19 cellular contexts compared by ENCODE assay signal in the genomic region with DNA sequence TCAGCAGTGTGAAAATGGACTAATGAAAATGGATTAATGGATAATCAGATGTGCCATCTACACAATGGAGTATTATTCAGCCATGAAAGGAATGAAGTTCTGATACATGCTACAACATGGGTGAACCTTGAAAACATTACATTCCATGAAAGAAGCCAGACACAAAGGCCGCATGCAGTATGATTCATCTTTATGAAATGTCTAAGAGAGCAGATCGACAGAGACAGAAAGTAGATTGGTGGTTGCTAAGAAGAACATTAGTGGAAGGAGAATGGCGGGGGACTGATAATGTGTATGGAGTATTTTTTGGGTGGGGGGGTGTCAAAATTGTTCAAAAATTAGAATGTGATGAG. TPM values are rescaled to one million over a fixed set of nuclear protein-coding genes. Genes with fewer than 3 reads are reported as not detected.
A peak's percentile ranks its signal among the peaks of the same experiment; 100 is the strongest.
DNase-seq lines count a peak whose midpoint lies in the region; ATAC-seq, FAIRE-seq and TF ChIP-seq lines count a peak whose summit lies in the region.
"Had no signal": no experiment of that assay in that cellular context is flagged by ENCODE, and none has a peak within 500 bp of the region (broad histone marks: within the 10 kb centered on the region; RNA-seq: fewer than 3 reads in every experiment).

No MANE protein-coding gene starts in this region.

- no peak for TF ChIP-seq CTCF in mammary epithelial cell (conservative IDR thresholded peaks at IDR 0.05 in 1 of 2, IDR thresholded peaks at IDR 0.05 in 1 of 2; ENCODE audit: extremely low read depth in 1 of 2, insufficient read depth in 1 of 2, low read depth in 1 of 2, low read length in 2 of 2)
- TF ChIP-seq CTCF in keratinocyte (optimal IDR thresholded peaks at IDR 0.05 in 1 of 3, IDR thresholded peaks at IDR 0.05 in 1 of 3, conservative IDR thresholded peaks at IDR 0.05 in 1 of 3; ENCODE audit: extremely low read depth in 1 of 3, insufficient read depth in 2 of 3, low read length in 3 of 3) = no peak
- TF ChIP-seq CTCF in thyroid gland (IDR thresholded peaks at IDR 0.05) = no peak

- no peak for TF ChIP-seq POLR2A in thyroid gland (IDR thresholded peaks at IDR 0.05)

- peak overlapping the region; percentile 32 for H3K27ac Mint-ChIP-seq in activated naive CD8-positive, alpha-beta T cell treated with anti-CD3 and anti-CD28 coated beads, Interleukin-2, amount 50 U/mL, for 24 hours
- no peak overlapping the region for H3K27ac Mint-ChIP-seq in activated naive CD8-positive, alpha-beta T cell treated with anti-CD3 and anti-CD28 coated beads for 36 hours
- H3K27ac Mint-ChIP-seq: activated CD8-positive, alpha-beta memory T cell treated with anti-CD3 and anti-CD28 coated beads, Interleukin-2, amount 10 ng/mL, durations not matched to agents 7 days and 5 days had no signal

- H3K27me3 ChIP-seq in mammary epithelial cell (ENCODE audit: insufficient read depth, low read length) = no peaks in the 10 kb centered on the region
- no peaks in the 10 kb centered on the region for H3K27me3 ChIP-seq in keratinocyte (ENCODE audit: control insufficient read depth, extremely low read depth, insufficient read depth, low read length)
- H3K27me3 ChIP-seq in thyroid gland = no peaks in the 10 kb centered on the region

- H3K4me3 ChIP-seq in mammary epithelial cell (replicated peaks in 1 of 3; ENCODE audit: insufficient read depth in 1 of 3, low read depth in 2 of 3, low read length in 3 of 3) (no peak overlapping the region), keratinocyte (ENCODE audit: control insufficient read depth in 2 of 3, extremely low read depth in 1 of 3, insufficient read depth in 2 of 3, low read depth in 1 of 3, low read length in 3 of 3) (no peak overlapping the region), thyroid gland (replicated peaks in 1 of 3) (no peak overlapping the region)
- H3K4me3 ChIP-seq: thoracic aorta had no signal

- H3K27me3 Mint-ChIP-seq in activated naive CD8-positive, alpha-beta T cell treated with anti-CD3 and anti-CD28 coated beads, Interleukin-2, amount 50 U/mL, for 24 hours = no peaks in the 10 kb centered on the region
- H3K27me3 Mint-ChIP-seq in activated naive CD8-positive, alpha-beta T cell treated with anti-CD3 and anti-CD28 coated beads for 36 hours = no peaks in the 10 kb centered on the region
- H3K27me3 Mint-ChIP-seq: activated CD8-positive, alpha-beta memory T cell treated with anti-CD3 and anti-CD28 coated beads, Interleukin-2, amount 10 ng/mL, durations not matched to agents 7 days and 5 days; naive B cell had no signal

- H3K36me3 Mint-ChIP-seq in activated naive CD8-positive, alpha-beta T cell treated with anti-CD3 and anti-CD28 coated beads, Interleukin-2, amount 50 U/mL, for 24 hours (ENCODE audit: low read depth) = peaks cover 63% of the 10 kb centered on the region
- H3K36me3 Mint-ChIP-seq in activated naive CD8-positive, alpha-beta T cell treated with anti-CD3 and anti-CD28 coated beads for 36 hours = peaks cover 52% of the 10 kb centered on the region

- intact Hi-C loops in mammary epithelial cell (cut with micrococcal nuclease) (no loop called here), thyroid gland (cut with DNase I) (no loop called here)

- no peak overlapping the region for H3K4me3 Mint-ChIP-seq in activated naive CD8-positive, alpha-beta T cell treated with anti-CD3 and anti-CD28 coated beads, Interleukin-2, amount 50 U/mL, for 24 hours
- no peak overlapping the region for H3K4me3 Mint-ChIP-seq in activated naive CD8-positive, alpha-beta T cell treated with anti-CD3 and anti-CD28 coated beads for 36 hours
- H3K4me3 Mint-ChIP-seq: activated CD8-positive, alpha-beta memory T cell treated with anti-CD3 and anti-CD28 coated beads, Interleukin-2, amount 10 ng/mL, durations not matched to agents 7 days and 5 days; naive B cell had no signal

- in situ Hi-C loops in mammary epithelial cell (cut with MboI; ENCODE audit: low sequenced_read_pairs in 2 of 2) = no loop called here

- no peaks in the 10 kb centered on the region for H3K79me2 ChIP-seq in mammary epithelial cell (ENCODE audit: insufficient read depth, low read length)
- no peaks in the 10 kb centered on the region for H3K79me2 ChIP-seq in keratinocyte (ENCODE audit: control insufficient read depth, insufficient read depth, low read length)

- H2AFZ ChIP-seq in mammary epithelial cell (ENCODE audit: low read depth, low read length) = no peak overlapping the region
- no peak overlapping the region for H2AFZ ChIP-seq in keratinocyte (ENCODE audit: control insufficient read depth, low read length)

- H3K9me1 ChIP-seq in keratinocyte (ENCODE audit: control insufficient read depth, extremely low read depth, insufficient read depth, low read length) = no peaks in the 10 kb centered on the region

- H3K4me2 ChIP-seq in mammary epithelial cell (ENCODE audit: insufficient read depth, low read depth, low read length) = no peak overlapping the region
- H3K4me2 ChIP-seq in keratinocyte (ENCODE audit: control insufficient read depth, extremely low read depth, insufficient read depth, low read depth, low read length) = no peak overlapping the region
- H3K4me2 ChIP-seq: SK-N-SH had no signal

- BruUV-seq in mammary epithelial cell (replicated peaks; lab: Mats Ljungman, UMichigan) = no TSS peak

- H4K20me1 ChIP-seq in mammary epithelial cell (ENCODE audit: insufficient read depth, low read length) (no peaks in the 10 kb centered on the region), keratinocyte (ENCODE audit: control insufficient read depth, extremely low read depth, insufficient read depth, low read length) (no peaks in the 10 kb centered on the region)

- no peaks in the 10 kb centered on the region for H3K9me3 ChIP-seq in mammary epithelial cell (replicated peaks; ENCODE audit: insufficient read depth, low read length)
- H3K9me3 ChIP-seq in keratinocyte (ENCODE audit: control insufficient read depth, low read depth, low read length) = no peaks in the 10 kb centered on the region
- no peaks in the 10 kb centered on the region for H3K9me3 ChIP-seq in thyroid gland
- H3K9me3 ChIP-seq: SK-N-SH, thoracic aorta had no signal

- dilution Hi-C loops in mammary epithelial cell (cut with HindIII; ENCODE audit: low sequenced_read_pairs) (no loop called here), keratinocyte (cut with MboI; ENCODE audit: extremely low pct_ligation_motif_present, low sequenced_read_pairs) (no loop called here)

- H3K27ac ChIP-seq in mammary epithelial cell (ENCODE audit: insufficient read depth, low read depth, low read length) (no peak overlapping the region), keratinocyte (ENCODE audit: control insufficient read depth, insufficient read depth, low read length) (no peak overlapping the region), thyroid gland (peak overlapping the region; percentile 92 to 99 (median 92))
- H3K27ac ChIP-seq: thoracic aorta had no signal

- peaks cover 3% of the 10 kb centered on the region for H3K36me3 ChIP-seq in mammary epithelial cell (ENCODE audit: insufficient read depth, low read length)
- peaks cover 0 to 26% of the 10 kb centered on the region in 2 experiments for H3K36me3 ChIP-seq in keratinocyte (ENCODE audit: control insufficient read depth in 2 of 2, extremely low read depth in 1 of 2, insufficient read depth in 2 of 2, low read length in 2 of 2)
- no peaks in the 10 kb centered on the region for H3K36me3 ChIP-seq in thyroid gland
- H3K36me3 ChIP-seq: thoracic aorta had no signal

- no peak for ATAC-seq in activated naive CD8-positive, alpha-beta T cell treated with anti-CD3 and anti-CD28 coated beads, Interleukin-2, amount 50 U/mL, for 24 hours
- no peak for ATAC-seq in HG03378 (IDR thresholded peaks at IDR 0.05; ENCODE audit: unreplicated experiment)
- ATAC-seq: activated CD8-positive, alpha-beta memory T cell treated with anti-CD3 and anti-CD28 coated beads, Interleukin-2, amount 10 ng/mL, durations not matched to agents 7 days and 5 days had no signal

- CTCF ChIA-PET in mammary epithelial cell (lab: Charles Lee; ENCODE audit: low non-redundant PET) = no interaction called here

- peaks cover 7% of the 10 kb centered on the region for H3K4me1 ChIP-seq in mammary epithelial cell (ENCODE audit: insufficient read depth, low read length)
- peaks cover 15% of the 10 kb centered on the region for H3K4me1 ChIP-seq in keratinocyte (ENCODE audit: control insufficient read depth, extremely low read depth, insufficient read depth, low read length)
- H3K4me1 ChIP-seq in thyroid gland = peaks cover 59 to 78% of the 10 kb centered on the region in 2 donors

- no peak for DNase-seq in activated naive CD8-positive, alpha-beta T cell treated with anti-CD3 and anti-CD28 coated beads, Interleukin-2, amount 50 U/mL, for 24 hours
- DNase-seq in activated naive CD8-positive, alpha-beta T cell treated with anti-CD3 and anti-CD28 coated beads for 36 hours = no peak
- DNase-seq in mammary epithelial cell (peak; percentile 8), keratinocyte (ENCODE audit: low read depth, low spot score) (peak; percentile 40), thyroid gland (no peak), hypothalamus (lab: John Stamatoyannopoulos, UW) (no peak), HUDEP-2 (lab: John Stamatoyannopoulos, UW; ENCODE audit: unreplicated experiment in 76 of 76) (no peak)
- DNase-seq: activated CD8-positive, alpha-beta memory T cell treated with anti-CD3 and anti-CD28 coated beads, Interleukin-2, amount 10 ng/mL, durations not matched to agents 7 days and 5 days; amygdala; naive B cell; NCI-H1417; NCI-H774; SK-N-SH; stimulated activated CD4-positive, alpha-beta T cell treated with anti-CD3 and anti-CD28 coated beads, Interleukin-12 subunit alpha, Interleukin-12 subunit beta, amount 100 ng/mL, for 4 hours had no signal

- H3K9ac ChIP-seq in mammary epithelial cell (ENCODE audit: insufficient read depth, low read length) (no peak overlapping the region), keratinocyte (ENCODE audit: control insufficient read depth, extremely low read depth, insufficient read depth, low read length) (no peak overlapping the region)
- H3K9ac ChIP-seq: SK-N-SH had no signal

- 77% methylated on average over 3 of the region's 3 CpGs for WGBS in mammary epithelial cell (ENCODE audit: low coverage, missing lambda C conversion rate)
- 96 to 97% methylated on average over 3 of the region's 3 CpGs for WGBS in thyroid gland, 2 donors

- H3K4me1 Mint-ChIP-seq in activated naive CD8-positive, alpha-beta T cell treated with anti-CD3 and anti-CD28 coated beads, Interleukin-2, amount 50 U/mL, for 24 hours = peaks cover 16% of the 10 kb centered on the region
- peaks cover 2% of the 10 kb centered on the region for H3K4me1 Mint-ChIP-seq in activated naive CD8-positive, alpha-beta T cell treated with anti-CD3 and anti-CD28 coated beads for 36 hours
- H3K4me1 Mint-ChIP-seq: activated CD8-positive, alpha-beta memory T cell treated with anti-CD3 and anti-CD28 coated beads, Interleukin-2, amount 10 ng/mL, durations not matched to agents 7 days and 5 days; naive B cell had no signal

- FAIRE-seq in keratinocyte (lab: Jason Lieb, UNC) = peak; percentile 48
- FAIRE-seq: A204.1, colon, GM12892 had no signal

- peaks cover 10% of the 10 kb centered on the region for H3K9me3 Mint-ChIP-seq in activated naive CD8-positive, alpha-beta T cell treated with anti-CD3 and anti-CD28 coated beads, Interleukin-2, amount 50 U/mL, for 24 hours
- H3K9me3 Mint-ChIP-seq in activated naive CD8-positive, alpha-beta T cell treated with anti-CD3 and anti-CD28 coated beads for 36 hours = peaks cover 4% of the 10 kb centered on the region

RNA-seq across cellular contexts. Expression of gene PRKAB1, which starts 47.3 kb away (rescaled TPM):
- 10 to 100 TPM; 26.1 to 26.5 TPM for total RNA-seq in activated naive CD8-positive, alpha-beta T cell treated with anti-CD3 and anti-CD28 coated beads for 36 hours
- total RNA-seq in mammary epithelial cell (10 to 100 TPM; 21.8 to 33.4 TPM), thyroid gland (100 to 1,000 TPM in 1 of 4 donors, 10 to 100 TPM in 3; 22.5 to 197 (median 32.3) TPM)
- polyA plus RNA-seq in mammary epithelial cell (18.3 TPM), keratinocyte (19.9 to 26.6 TPM (median 22.0 TPM) in 3 replicates)
- polyA minus RNA-seq in mammary epithelial cell (31.1 TPM), keratinocyte (14.6 to 16.0 TPM (median 15.9 TPM) in 3 replicates)
- polyA plus RNA-seq in keratinocyte (2011; ENCODE audit: low read depth) = 18.6 TPM
- 22.0 and 22.6 TPM in 2 replicates for polyA plus RNA-seq in keratinocyte (2011; cell fraction: cytosol; rRNA removed)
- 35.0 and 38.5 TPM in 2 replicates for polyA plus RNA-seq in keratinocyte (2011; cell fraction: nucleus; rRNA removed)
- 17.9 and 18.4 TPM in 2 replicates for polyA plus RNA-seq in keratinocyte (2012; ENCODE audit: low replicate concordance)
- 19.8 TPM for polyA minus RNA-seq in keratinocyte (2011; cell fraction: cytosol; rRNA and poly(A)+ RNA removed)
- 10.8 and 14.7 TPM in 2 replicates for polyA minus RNA-seq in keratinocyte (2011; cell fraction: nucleus; rRNA and poly(A)+ RNA removed)

Comparison
In these comparisons a context has a peak if more than half of its experiments do, and no peak if none do; other contexts are left out.
1. DNase-seq: peak in mammary epithelial cell (single experiment) and keratinocyte (single experiment); none in activated naive CD8-positive, alpha-beta T cell treated with anti-CD3 and anti-CD28 coated beads, Interleukin-2, amount 50 U/mL, for 24 hours (single experiment), activated naive CD8-positive, alpha-beta T cell treated with anti-CD3 and anti-CD28 coated beads for 36 hours (single experiment), thyroid gland (0 of 2), hypothalamus (0 of 51) and HUDEP-2 (0 of 76).
2. H3K27ac ChIP-seq: peak in thyroid gland (3 of 3); none in mammary epithelial cell (single experiment) and keratinocyte (single experiment).